ENCODE assay signal across 12 cellular contexts in genomic region chr5:143506881-143507552, GRCh38.
DNase-seq lines count a peak whose midpoint lies in the region; ATAC-seq and TF ChIP-seq lines count a peak whose summit lies in the region.
"Had no signal": no experiment of that assay in that cellular context is flagged by ENCODE, and none has a peak within 500 bp of the region (broad histone marks: within the 10 kb centered on the region; RNA-seq: fewer than 3 reads in every experiment).

No MANE protein-coding gene starts in this region.

- H3K36me3 ChIP-seq in prostate gland, result no peaks in the 10 kb centered on the region

- intact Hi-C loops in prostate gland (cut with DNase I) (no loop called here), posterior vena cava (cut with DNase I) (no loop called here)

- no peaks in the 10 kb centered on the region for H3K4me1 ChIP-seq in prostate gland (replicated peaks)

- H3K4me3 ChIP-seq in fibroblast of villous mesenchyme (ENCODE audit: low read depth, low read length) (no peak overlapping the region), prostate gland (no peak overlapping the region)

- H3K9me3 ChIP-seq in prostate gland, result no peaks in the 10 kb centered on the region

- TF ChIP-seq POLR2A in prostate gland (IDR thresholded peaks at IDR 0.05), result no peak

- no peak for TF ChIP-seq CTCF in fibroblast of villous mesenchyme (IDR thresholded peaks at IDR 0.05; ENCODE audit: insufficient read depth, low read depth, low read length)
- no peak for TF ChIP-seq CTCF in prostate gland (IDR thresholded peaks at IDR 0.05)

- H3K27ac ChIP-seq in prostate gland, result no peak overlapping the region
- H3K27ac ChIP-seq: HL-60 had no signal

- WGBS in prostate gland, result 24% methylated on average over 1 of the region's 1 CpG

- ATAC-seq in SK-N-SH treated with all-trans-retinoic acid at 6 μM for 48 hours (peak; percentile 97), GM18907 (IDR thresholded peaks at IDR 0.05; ENCODE audit: unreplicated experiment) (no peak)
- ATAC-seq: stimulated activated effector memory CD8-positive, alpha-beta T cell treated with anti-CD3 and anti-CD28 coated beads, Interleukin-12 subunit alpha, Interleukin-12 subunit beta, amount 100 ng/mL, for 72 hours had no signal

- H3K27me3 ChIP-seq in prostate gland (replicated peaks; ENCODE audit: insufficient read depth), result no peaks in the 10 kb centered on the region

- DNase-seq in EH (ENCODE audit: low read depth), result peak; percentile 94
- peak; percentile 81 for DNase-seq in fibroblast of villous mesenchyme (ENCODE audit: low read depth)
- DNase-seq in prostate gland (ENCODE audit: low spot score), result peak; percentile 44
- DNase-seq in GM19240 (ENCODE audit: insufficient read length, low spot score), result no peak
- DNase-seq in DMS53 (lab: John Stamatoyannopoulos, UW), result no peak
- no peak for DNase-seq in posterior vena cava (ENCODE audit: low spot score)
- DNase-seq: activated CD4-positive, alpha-beta T cell treated with anti-CD3 and anti-CD28 coated beads, Interleukin-2, amount 50 U/mL, for 1 hour; cortex of kidney had no signal

TF ChIP-seq in SK-N-SH treated with all-trans-retinoic acid at 6 μM for 48 hours, 23 proteins besides CTCF, POLR2A, EP300 and RAD21:
- TF ChIP-seq CSDC2 (CRISPR knock-in tag; IDR thresholded peaks at IDR 0.05) (no peak), GLIS3 (CRISPR knock-in tag; IDR thresholded peaks at IDR 0.05) (no peak), ZC3H10 (CRISPR knock-in tag; IDR thresholded peaks at IDR 0.05) (peak; percentile 80; the same call in 1 of the 2 replicates), ZNF565 (CRISPR knock-in tag; conservative IDR thresholded peaks at IDR 0.05; ENCODE audit: low read depth) (no peak), OSR1 (CRISPR knock-in tag; IDR thresholded peaks at IDR 0.05) (no peak), POU6F1 (CRISPR knock-in tag; IDR thresholded peaks at IDR 0.05; ENCODE audit: borderline replicate concordance, low read depth) (no peak), ARNTL (CRISPR knock-in tag; IDR thresholded peaks at IDR 0.05; ENCODE audit: borderline replicate concordance, low read depth) (no peak), SNAI2 (CRISPR knock-in tag; IDR thresholded peaks at IDR 0.05) (no peak), TCF4 (CRISPR knock-in tag; IDR thresholded peaks at IDR 0.05; ENCODE audit: borderline replicate concordance) (peak; percentile 32; the same call in 1 of the 2 replicates), RARB (CRISPR knock-in tag; IDR thresholded peaks at IDR 0.05) (peak; percentile 71; the same call in 1 of the 2 replicates), TOX (CRISPR knock-in tag; IDR thresholded peaks at IDR 0.05; ENCODE audit: borderline replicate concordance) (no peak; the same call in 1 of the 2 replicates), ZFP3 (CRISPR knock-in tag; IDR thresholded peaks at IDR 0.05) (no peak), ZNF70 (CRISPR knock-in tag; IDR thresholded peaks at IDR 0.05) (0 out of 2 replicates have a peak, but pooled peaks have one; percentile 7), ZFP30 (CRISPR knock-in tag; IDR thresholded peaks at IDR 0.05) (no peak), PATZ1 (CRISPR knock-in tag; IDR thresholded peaks at IDR 0.05; ENCODE audit: borderline replicate concordance) (peak; percentile 65; the same call in 1 of the 2 replicates), ESRRG (CRISPR knock-in tag; IDR thresholded peaks at IDR 0.05) (no peak), CREB5 (CRISPR knock-in tag; IDR thresholded peaks at IDR 0.05; ENCODE audit: low read depth) (peak; percentile 93), TSHZ2 (CRISPR knock-in tag; IDR thresholded peaks at IDR 0.05) (no peak), PPARA (CRISPR knock-in tag; IDR thresholded peaks at IDR 0.05; ENCODE audit: borderline replicate concordance) (no peak), BACH2 (CRISPR knock-in tag; IDR thresholded peaks at IDR 0.05; ENCODE audit: borderline replicate concordance) (no peak), ZNF8 (CRISPR knock-in tag; IDR thresholded peaks at IDR 0.05) (0 out of 2 replicates have a peak, but pooled peaks have one; percentile 23), ISL1 (CRISPR knock-in tag; IDR thresholded peaks at IDR 0.05) (peak; percentile 98)
- TF ChIP-seq, protein P1, sequence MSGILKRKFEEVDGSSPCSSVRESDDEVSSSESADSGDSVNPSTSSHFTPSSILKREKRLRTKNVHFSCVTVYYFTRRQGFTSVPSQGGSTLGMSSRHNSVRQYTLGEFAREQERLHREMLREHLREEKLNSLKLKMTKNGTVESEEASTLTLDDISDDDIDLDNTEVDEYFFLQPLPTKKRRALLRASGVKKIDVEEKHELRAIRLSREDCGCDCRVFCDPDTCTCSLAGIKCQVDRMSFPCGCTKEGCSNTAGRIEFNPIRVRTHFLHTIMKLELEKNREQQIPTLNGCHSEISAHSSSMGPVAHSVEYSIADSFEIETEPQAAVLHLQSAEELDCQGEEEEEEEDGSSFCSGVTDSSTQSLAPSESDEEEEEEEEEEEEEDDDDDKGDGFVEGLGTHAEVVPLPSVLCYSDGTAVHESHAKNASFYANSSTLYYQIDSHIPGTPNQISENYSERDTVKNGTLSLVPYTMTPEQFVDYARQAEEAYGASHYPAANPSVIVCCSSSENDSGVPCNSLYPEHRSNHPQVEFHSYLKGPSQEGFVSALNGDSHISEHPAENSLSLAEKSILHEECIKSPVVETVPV (CRISPR knock-in tag; IDR thresholded peaks at IDR 0.05), result peak; percentile 11; the same call in 1 of the 2 replicates

Comparison
In these comparisons a context has a peak if more than half of its experiments do, and no peak if none do; other contexts are left out.
1. DNase-seq: peak in EH (single experiment), fibroblast of villous mesenchyme (single experiment) and prostate gland (single experiment); none in GM19240 (single experiment), DMS53 (single experiment) and posterior vena cava (single experiment).